20 cellular contexts compared by ENCODE assay signal in the genomic region with DNA sequence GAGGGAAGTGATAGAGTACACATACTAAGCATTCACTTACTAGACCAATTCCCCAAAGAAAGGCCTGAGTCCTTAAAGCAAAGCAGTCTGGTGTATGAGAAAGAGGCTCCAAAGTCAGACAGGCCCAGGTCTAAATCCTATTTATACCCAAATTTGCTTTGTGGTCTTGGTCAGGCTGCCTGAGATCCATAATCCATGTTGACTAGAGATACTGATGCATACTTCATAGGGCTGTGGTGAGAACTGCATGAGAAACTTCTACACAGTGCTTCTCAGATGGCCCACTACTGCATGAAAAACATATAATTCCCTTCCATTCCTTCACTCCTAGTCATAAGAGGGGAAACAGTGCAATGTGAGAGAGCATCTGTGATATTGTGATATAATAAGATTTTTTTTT.
A peak's percentile ranks its signal among the peaks of the same experiment; 100 is the strongest.
DNase-seq lines count a peak whose midpoint lies in the region; ATAC-seq and TF ChIP-seq lines count a peak whose summit lies in the region.
"Had no signal": no experiment of that assay in that cellular context is flagged by ENCODE, and none has a peak within 500 bp of the region (broad histone marks: within the 10 kb centered on the region; RNA-seq: fewer than 3 reads in every experiment).

No MANE protein-coding gene starts in this region.

- TF ChIP-seq CTCF in GM10266 (IDR thresholded peaks at IDR 0.05; ENCODE audit: control insufficient read depth, insufficient read depth, low read depth, missing control alignments): no peak

- peak; percentile 25 for DNase-seq in GM10266 (ENCODE audit: extremely low spot score)
- peak; percentile 40 for DNase-seq in NCI-H82 treated with DMSO at 0.1 percent for 48 hours (lab: John Stamatoyannopoulos, UW; ENCODE audit: unreplicated experiment)
- DNase-seq in MV-4-11 (lab: John Stamatoyannopoulos, UW): no peak
- DNase-seq in cardiac septum (ENCODE audit: low spot score): no peak
- DNase-seq in effector CD8-positive, alpha-beta T cell (lab: John Stamatoyannopoulos, UW): no peak
- DNase-seq: DMS79 treated with DMSO at 0.1 percent for 48 hours, H7, HFFc6, KG1, NCI-H1105, NCI-H146, NCI-H2029, NCI-H226, NCI-H510A treated with DMSO at 0.1 percent for 48 hours, NCI-H774, OCI-M1, T-helper 1 cell had no signal

- ATAC-seq in GM18502 (IDR thresholded peaks at IDR 0.05; ENCODE audit: poor library complexity, unreplicated experiment): peak; percentile 58
- ATAC-seq in GM21723 (IDR thresholded peaks at IDR 0.05; ENCODE audit: unreplicated experiment): peak; percentile 57
- ATAC-seq: Right ventricle myocardium inferior had no signal

- intact Hi-C loops in cardiac septum (cut with DNase I): no loop called here

Comparison
In these comparisons a context has a peak if more than half of its experiments do, and no peak if none do; other contexts are left out.
1. DNase-seq: peak in GM10266 (single experiment) and NCI-H82 treated with DMSO at 0.1 percent for 48 hours (single experiment); none in MV-4-11 (single experiment), cardiac septum (single experiment) and effector CD8-positive, alpha-beta T cell (single experiment).